20 cellular contexts compared by ENCODE assay signal in the genomic region with DNA sequence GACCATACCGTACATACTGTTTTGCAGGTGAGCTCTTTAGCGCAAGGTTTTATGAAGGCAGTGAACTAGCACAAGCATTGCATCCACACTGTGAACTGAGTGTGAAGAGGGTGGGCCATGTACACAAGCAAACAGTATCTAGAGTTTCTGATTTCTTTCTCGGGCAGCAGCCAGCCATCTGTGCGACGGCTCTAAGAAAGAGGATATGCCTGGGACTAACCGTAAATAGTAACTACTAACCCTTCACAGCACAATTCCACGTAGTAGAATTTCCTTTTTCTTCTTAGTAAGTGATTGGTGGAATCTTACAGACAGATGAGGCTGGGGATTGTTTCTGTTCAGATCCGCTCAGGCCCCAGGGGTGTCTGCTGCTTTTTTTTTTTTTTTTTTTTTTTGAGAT.
"Had no signal": no experiment of that assay in that cellular context is flagged by ENCODE, and none has a peak within 500 bp of the region (broad histone marks: within the 10 kb centered on the region; RNA-seq: fewer than 3 reads in every experiment).

No MANE protein-coding gene starts in this region.

- H3K9me3 Mint-ChIP-seq: activated B cell treated with CpG ODN at 0.5 μM for 24 hours; activated naive CD4-positive, alpha-beta T cell treated with anti-CD3 and anti-CD28 coated beads, Interleukin-2, amount 50 U/mL, for 24 hours; activated naive CD8-positive, alpha-beta T cell treated with anti-CD3 and anti-CD28 coated beads, Interleukin-2, amount 50 U/mL, for 24 hours; activated T-helper 2 cell treated with anti-CD3 and anti-CD28 coated beads, Interferon-gamma antibody, Interleukin-2, Interleukin-4, amounts not matched to agents 10 μg/mL and 5 μg/mL and 100 μg/mL, durations not matched to agents 14 hours and 24 hours and 36 hours; immature natural killer cell; naive thymus-derived CD8-positive, alpha-beta T cell had no signal

- H3K4me3 Mint-ChIP-seq: activated B cell treated with CpG ODN at 0.5 μM for 24 hours; activated CD8-positive, alpha-beta memory T cell treated with anti-CD3 and anti-CD28 coated beads, Interleukin-2, amount 10 ng/mL, durations not matched to agents 7 days and 5 days; activated CD8-positive, alpha-beta T cell treated with anti-CD3 and anti-CD28 coated beads, Interleukin-2, amount 10 ng/mL, durations not matched to agents 7 days and 5 days; activated naive CD4-positive, alpha-beta T cell treated with anti-CD3 and anti-CD28 coated beads, Interleukin-2, amount 50 U/mL, for 24 hours; activated naive CD8-positive, alpha-beta T cell treated with anti-CD3 and anti-CD28 coated beads, Interleukin-2, amount 50 U/mL, for 24 hours; immature natural killer cell; naive thymus-derived CD8-positive, alpha-beta T cell had no signal

- H3K27ac Mint-ChIP-seq: activated B cell treated with CpG ODN at 0.5 μM for 24 hours; activated CD8-positive, alpha-beta memory T cell treated with anti-CD3 and anti-CD28 coated beads, Interleukin-2, amount 10 ng/mL, durations not matched to agents 7 days and 5 days; activated CD8-positive, alpha-beta T cell treated with anti-CD3 and anti-CD28 coated beads, Interleukin-2, amount 10 ng/mL, durations not matched to agents 7 days and 5 days; activated naive CD4-positive, alpha-beta T cell treated with anti-CD3 and anti-CD28 coated beads, Interleukin-2, amount 50 U/mL, for 24 hours; activated naive CD8-positive, alpha-beta T cell treated with anti-CD3 and anti-CD28 coated beads, Interleukin-2, amount 50 U/mL, for 24 hours; activated T-helper 2 cell treated with anti-CD3 and anti-CD28 coated beads, Interferon-gamma antibody, Interleukin-2, Interleukin-4, amounts not matched to agents 10 μg/mL and 5 μg/mL and 100 μg/mL, durations not matched to agents 14 hours and 24 hours and 36 hours; immature natural killer cell; naive thymus-derived CD8-positive, alpha-beta T cell had no signal

- H3K4me1 Mint-ChIP-seq: activated B cell treated with CpG ODN at 0.5 μM for 24 hours; activated CD8-positive, alpha-beta memory T cell treated with anti-CD3 and anti-CD28 coated beads, Interleukin-2, amount 10 ng/mL, durations not matched to agents 7 days and 5 days; activated naive CD4-positive, alpha-beta T cell treated with anti-CD3 and anti-CD28 coated beads, Interleukin-2, amount 50 U/mL, for 24 hours; activated naive CD8-positive, alpha-beta T cell treated with anti-CD3 and anti-CD28 coated beads, Interleukin-2, amount 50 U/mL, for 24 hours; immature natural killer cell; naive thymus-derived CD8-positive, alpha-beta T cell had no signal

- DNase-seq: activated B cell treated with CpG ODN at 0.5 μM for 24 hours; activated CD8-positive, alpha-beta memory T cell treated with anti-CD3 and anti-CD28 coated beads, Interleukin-2, amount 10 ng/mL, durations not matched to agents 7 days and 5 days; activated CD8-positive, alpha-beta T cell treated with anti-CD3 and anti-CD28 coated beads, Interleukin-2, amount 10 ng/mL, durations not matched to agents 7 days and 5 days; activated naive CD8-positive, alpha-beta T cell treated with anti-CD3 and anti-CD28 coated beads, Interleukin-2, amount 50 U/mL, for 24 hours; activated T-cell treated with anti-CD3 and anti-CD28 coated beads, Interleukin-2, amount 50 U/mL, for 48 hours; amygdala; caudate nucleus; cortex of kidney; heart left ventricle; hypothalamus; immature natural killer cell; kidney; left colon; naive thymus-derived CD8-positive, alpha-beta T cell; spleen; stimulated activated naive CD4-positive, alpha-beta T cell; testis; transverse colon had no signal

- H3K36me3 Mint-ChIP-seq: activated CD8-positive, alpha-beta memory T cell treated with anti-CD3 and anti-CD28 coated beads, Interleukin-2, amount 10 ng/mL, durations not matched to agents 7 days and 5 days; activated naive CD4-positive, alpha-beta T cell treated with anti-CD3 and anti-CD28 coated beads, Interleukin-2, amount 50 U/mL, for 24 hours; immature natural killer cell; naive thymus-derived CD8-positive, alpha-beta T cell had no signal
